Comparison of ENCODE assay signal across 24 cellular contexts in genomic region chr4:42452823-42453222, GRCh38. TPM values are rescaled to one million over a fixed set of nuclear protein-coding genes. Genes with fewer than 3 reads are reported as not detected.
DNase-seq lines count a peak whose midpoint lies in the region; ATAC-seq and TF ChIP-seq lines count a peak whose summit lies in the region.
"Had no signal": no experiment of that assay in that cellular context is flagged by ENCODE, and none has a peak within 500 bp of the region (broad histone marks: within the 10 kb centered on the region; RNA-seq: fewer than 3 reads in every experiment).

No MANE protein-coding gene starts in this region.

- H2AK5ac ChIP-seq in mesenchymal stem cell (ENCODE audit: low read length, severe bottlenecking), result no peak overlapping the region

- no peak overlapping the region for H2BK5ac ChIP-seq in mesenchymal stem cell (ENCODE audit: low read depth, low read length, poor library complexity, severe bottlenecking)

- H4K91ac ChIP-seq in mesenchymal stem cell (ENCODE audit: low read length), result no peak overlapping the region

- no peak overlapping the region for H3K18ac ChIP-seq in mesenchymal stem cell (ENCODE audit: low read depth in 1 of 2, low read length in 2 of 2)

- no peaks in the 10 kb centered on the region for H3K9me2 ChIP-seq in GM23338 (ENCODE audit: insufficient read depth)

- H3K79me2 ChIP-seq in GM23338 (replicated peaks; ENCODE audit: insufficient read depth), result no peaks in the 10 kb centered on the region

- H3K27me3 ChIP-seq in GM23338 (ENCODE audit: insufficient read depth) (no peaks in the 10 kb centered on the region), body of pancreas (no peaks in the 10 kb centered on the region), mesenchymal stem cell (ENCODE audit: control insufficient read depth in 1 of 2, insufficient read depth in 1 of 2, low read length in 2 of 2) (no peaks in the 10 kb centered on the region), upper lobe of right lung (no peaks in the 10 kb centered on the region)

- H3K36me3 Mint-ChIP-seq in GM23338 (ENCODE audit: low read depth), result peaks cover 4% of the 10 kb centered on the region; the same call in 2 of the 3 replicates
- H3K36me3 Mint-ChIP-seq in activated CD4-positive, alpha-beta memory T cell treated with anti-CD3 and anti-CD28 coated beads for 36 hours, result peaks cover 28% of the 10 kb centered on the region

- intact Hi-C loops in body of pancreas (cut with DNase I) (no loop called here), upper lobe of right lung (cut with DNase I) (no loop called here)
- intact Hi-C loops in activated CD4-positive, alpha-beta memory T cell treated with anti-CD3 and anti-CD28 coated beads for 36 hours (cut with micrococcal nuclease), result no loop called here

- H3K9ac ChIP-seq in mesenchymal stem cell (ENCODE audit: low read length), result no peak overlapping the region

- H3K23ac ChIP-seq in mesenchymal stem cell (ENCODE audit: low read length in 2 of 2), result no peak overlapping the region

- H3K36me3 ChIP-seq in GM23338 (ENCODE audit: insufficient read depth) (no peaks in the 10 kb centered on the region), body of pancreas (replicated peaks in 1 of 2; ENCODE audit: insufficient read depth in 1 of 2, low read depth in 2 of 2) (no peaks in the 10 kb centered on the region), mesenchymal stem cell (ENCODE audit: control insufficient read depth in 1 of 2, insufficient read depth in 2 of 2, low read depth in 1 of 2, low read length in 2 of 2) (no peaks in the 10 kb centered on the region), upper lobe of right lung (peaks cover 9% of the 10 kb centered on the region)

- H3K14ac ChIP-seq in mesenchymal stem cell (ENCODE audit: low read length in 2 of 2), result no peak overlapping the region

- CTCF ChIA-PET in activated CD4-positive, alpha-beta memory T cell treated with anti-CD3 and anti-CD28 coated beads for 36 hours (lab: Charles Lee), result no interaction called here

- H2BK12ac ChIP-seq in mesenchymal stem cell (ENCODE audit: low read length in 2 of 2), result no peak overlapping the region

- POLR2A ChIA-PET in activated CD4-positive, alpha-beta memory T cell treated with anti-CD3 and anti-CD28 coated beads for 36 hours (lab: Charles Lee), result no interaction called here

- H3K4me3 ChIP-seq in GM23338 (no peak overlapping the region), body of pancreas (no peak overlapping the region), mesenchymal stem cell (ENCODE audit: insufficient read depth in 1 of 2, low read depth in 1 of 2, low read length in 2 of 2) (no peak overlapping the region), upper lobe of right lung (no peak overlapping the region)

- WGBS in body of pancreas, 2 donors, result 55 to 56% methylated on average over 3 of the region's 3 CpGs
- 75% methylated on average over 3 of the region's 3 CpGs for WGBS in mesenchymal stem cell

- H2AFZ ChIP-seq in GM23338, result no peak overlapping the region
- H2AFZ ChIP-seq in mesenchymal stem cell (ENCODE audit: low read depth, low read length), result no peak overlapping the region

- H3K4me1 ChIP-seq in GM23338 (ENCODE audit: insufficient read depth) (peaks cover 28% of the 10 kb centered on the region), body of pancreas (peaks cover 9% of the 10 kb centered on the region), mesenchymal stem cell (ENCODE audit: control insufficient read depth, insufficient read depth, low read depth, low read length) (peaks cover 4% of the 10 kb centered on the region), upper lobe of right lung (no peaks in the 10 kb centered on the region)

- no peaks in the 10 kb centered on the region for H4K20me1 ChIP-seq in GM23338 (replicated peaks; ENCODE audit: insufficient read depth)

- no peaks in the 10 kb centered on the region for H3K9me3 ChIP-seq in body of pancreas
- H3K9me3 ChIP-seq in mesenchymal stem cell (ENCODE audit: control insufficient read depth, low read length), result no peaks in the 10 kb centered on the region
- no peaks in the 10 kb centered on the region for H3K9me3 ChIP-seq in upper lobe of right lung

- TF ChIP-seq CTCF in GM23338 (conservative IDR thresholded peaks at IDR 0.05; ENCODE audit: low read depth in 2 of 2) (no peak), body of pancreas (IDR thresholded peaks at IDR 0.05) (no peak), upper lobe of right lung (IDR thresholded peaks at IDR 0.05) (no peak)

- H3K4me1 Mint-ChIP-seq in GM23338, result peaks cover 38% of the 10 kb centered on the region
- no peaks in the 10 kb centered on the region for H3K4me1 Mint-ChIP-seq in activated CD4-positive, alpha-beta memory T cell treated with anti-CD3 and anti-CD28 coated beads for 36 hours (ENCODE audit: low read depth)
- H3K4me1 Mint-ChIP-seq: mesothelial cell of epicardium had no signal

- no peaks in the 10 kb centered on the region for H3K27me3 Mint-ChIP-seq in GM23338 (ENCODE audit: insufficient read depth, low read depth, poor library complexity)
- H3K27me3 Mint-ChIP-seq in activated CD4-positive, alpha-beta memory T cell treated with anti-CD3 and anti-CD28 coated beads for 36 hours, result no peaks in the 10 kb centered on the region
- H3K27me3 Mint-ChIP-seq: naive thymus-derived CD8-positive, alpha-beta T cell had no signal

- H3K27ac ChIP-seq in GM23338 (ENCODE audit: low read depth), result no peak overlapping the region
- peak overlapping the region in 2 of 4 donors; percentile 36 to 38 for H3K27ac ChIP-seq in body of pancreas
- peak overlapping the region; percentile 27 for H3K27ac ChIP-seq in mesenchymal stem cell (ENCODE audit: low read length, poor library complexity, severe bottlenecking)
- H3K27ac ChIP-seq in upper lobe of right lung, result no peak overlapping the region
- H3K27ac ChIP-seq: epithelial cell of prostate had no signal

- ATAC-seq in GM23338, result peak; percentile 38; the same call in 2 of the 3 replicates
- ATAC-seq in body of pancreas, result peak; percentile 63
- ATAC-seq in upper lobe of right lung, result no peak
- ATAC-seq: left ventricle myocardium superior; naive thymus-derived CD8-positive, alpha-beta T cell had no signal

- H3K4me2 ChIP-seq in GM23338, result peak overlapping the region; percentile 29; the same call in 1 of the 2 replicates
- H3K4me2 ChIP-seq in mesenchymal stem cell (ENCODE audit: low read length, poor library complexity, severe bottlenecking), result no peak overlapping the region

- DNase-seq in ACHN (peak; percentile 31), GM23338 (ENCODE audit: low spot score) (no peak), body of pancreas (peak in 1 of 4 donors; percentile 10), mesenchymal stem cell (no peak), NCI-H2029 (lab: John Stamatoyannopoulos, UW) (no peak), upper lobe of right lung (no peak)
- no peak for DNase-seq in activated CD4-positive, alpha-beta memory T cell treated with anti-CD3 and anti-CD28 coated beads for 36 hours
- DNase-seq in stimulated activated CD4-positive, alpha-beta T cell treated with anti-CD3 and anti-CD28 coated beads, Interleukin-12 subunit alpha, Interleukin-12 subunit beta, amount 100 ng/mL, for 4 hours, result no peak
- DNase-seq: activated CD8-positive, alpha-beta memory T cell treated with anti-CD3 and anti-CD28 coated beads for 24 hours; activated naive CD4-positive, alpha-beta T cell; activated T-cell treated with anti-CD3 and anti-CD28 coated beads, Interleukin-2, amount 50 U/mL, for 1 hour; head of caudate nucleus; Karpas-422; left ventricle myocardium superior; naive thymus-derived CD8-positive, alpha-beta T cell; NCI-H1436 treated with DMSO at 0.1 percent for 48 hours; NCI-H510A; posterior cingulate gyrus; stimulated activated CD4-positive, alpha-beta T cell treated with anti-CD3 and anti-CD28 coated beads, Interleukin-1b, Interleukin-23, amount 100 ng/mL, for 48 hours had no signal

- no peak overlapping the region for H3K4me3 Mint-ChIP-seq in GM23338
- H3K4me3 Mint-ChIP-seq in activated CD4-positive, alpha-beta memory T cell treated with anti-CD3 and anti-CD28 coated beads for 36 hours, result no peak overlapping the region
- H3K4me3 Mint-ChIP-seq: mesothelial cell of epicardium; naive thymus-derived CD8-positive, alpha-beta T cell had no signal

- H3K9me3 Mint-ChIP-seq in GM23338, result no peaks in the 10 kb centered on the region
- no peaks in the 10 kb centered on the region for H3K9me3 Mint-ChIP-seq in activated CD4-positive, alpha-beta memory T cell treated with anti-CD3 and anti-CD28 coated beads for 36 hours
- H3K9me3 Mint-ChIP-seq: naive thymus-derived CD8-positive, alpha-beta T cell had no signal

- H3F3A ChIP-seq in GM23338 (replicated peaks; ENCODE audit: low read depth), result no peaks in the 10 kb centered on the region

- H3K4ac ChIP-seq in mesenchymal stem cell (ENCODE audit: low read depth in 1 of 2, low read length in 2 of 2), result no peak overlapping the region

- in situ Hi-C loops in ACHN (cut with HindIII; ENCODE audit: low pct_ligation_motif_present, low pct_unique_long_range_greater_than_20kb, low sequenced_read_pairs), result no loop called here

- no peak overlapping the region for H4K8ac ChIP-seq in mesenchymal stem cell (ENCODE audit: low read length)

- no peak overlapping the region for H2BK120ac ChIP-seq in mesenchymal stem cell (ENCODE audit: low read depth, low read length)

- no peak for TF ChIP-seq POLR2A in body of pancreas (IDR thresholded peaks at IDR 0.05)

- no peaks in the 10 kb centered on the region for H3K79me1 ChIP-seq in mesenchymal stem cell (replicated peaks; ENCODE audit: low read length, poor library complexity, severe bottlenecking)

- peak overlapping the region; percentile 36; the same call in 1 of the 2 replicates for H3K27ac Mint-ChIP-seq in GM23338
- no peak overlapping the region for H3K27ac Mint-ChIP-seq in activated CD4-positive, alpha-beta memory T cell treated with anti-CD3 and anti-CD28 coated beads for 36 hours
- H3K27ac Mint-ChIP-seq: brain; mesothelial cell of epicardium; naive thymus-derived CD8-positive, alpha-beta T cell had no signal

- H2BK15ac ChIP-seq in mesenchymal stem cell (ENCODE audit: low read depth, poor library complexity, severe bottlenecking), result no peak overlapping the region

TF ChIP-seq in GM23338, 12 proteins besides CTCF, POLR2A, EP300 and RAD21 (continues in another document):
- TF ChIP-seq EZH2phosphoT487 (IDR thresholded peaks at IDR 0.05; ENCODE audit: unreplicated experiment) (no peak), JUNB (IDR thresholded peaks at IDR 0.05; ENCODE audit: unreplicated experiment) (no peak)

RNA-seq across cellular contexts. Expression of gene SHISA3, which starts 55.5 kb away (rescaled TPM):
- 4.4 and 6.6 TPM in 2 replicates for total RNA-seq in GM23338 (2014; rRNA removed; shearing (Covaris generic))
- 3.5 and 5.0 TPM in 2 replicates for polyA plus RNA-seq in GM23338 (2016; fragmentation: Nextera tagmentation; extraction: Ambion mirVana)
- total RNA-seq in body of pancreas (1 to 10 TPM in 1 of 2 donors, not detected in 1; 1.0 TPM), upper lobe of right lung (5.8 TPM)
- polyA plus RNA-seq in mesenchymal stem cell (2013, experiment 1 of 2), result 1.1 TPM
- 1.2 TPM for polyA plus RNA-seq in mesenchymal stem cell (2013, experiment 2 of 2)
- under 1 TPM; 0.14 to 0.27 TPM for total RNA-seq in activated CD4-positive, alpha-beta memory T cell treated with anti-CD3 and anti-CD28 coated beads for 36 hours
- total RNA-seq: chondrocyte; naive thymus-derived CD8-positive, alpha-beta T cell; SK-MEL-5 had no signal
- polyA plus RNA-seq: naive thymus-derived CD8-positive, alpha-beta T cell had no signal
